In genomic region chr19:13781547-13781946, GRCh38 we compare ENCODE assay signal across 10 cellular contexts. TPM values are rescaled to one million over a fixed set of nuclear protein-coding genes. Genes with fewer than 3 reads are reported as not detected.
DNase-seq lines count a peak whose midpoint lies in the region; ATAC-seq, FAIRE-seq and TF ChIP-seq lines count a peak whose summit lies in the region.
"Had no signal": no experiment of that assay in that cellular context is flagged by ENCODE, and none has a peak within 500 bp of the region (broad histone marks: within the 10 kb centered on the region; RNA-seq: fewer than 3 reads in every experiment).

No MANE protein-coding gene starts in this region.

- CTCF ChIA-PET in activated CD8-positive, alpha-beta T cell treated with anti-CD3 and anti-CD28 coated beads for 36 hours (lab: Charles Lee) = interaction anchor here (8.5 kb wide), 1 partner anchor 81 kb away, joined by 160 read pairs; no protein-coding TSS in a partner anchor
- CTCF ChIA-PET in OCI-LY7 (lab: Charles Lee; ENCODE audit: unreplicated experiment) = no interaction called here

- no peak overlapping the region for H3K27ac ChIP-seq in testis
- H3K27ac ChIP-seq in OCI-LY7 (ENCODE audit: low read depth, low read length, poor library complexity, severe bottlenecking) = no peak overlapping the region

- no peaks in the 10 kb centered on the region for H3K27me3 ChIP-seq in testis

- H3K9me3 ChIP-seq in testis (no peaks in the 10 kb centered on the region), OCI-LY7 (ENCODE audit: low read length) (no peaks in the 10 kb centered on the region)

- WGBS in testis, 2 donors = 15 to 17% methylated on average over 5 of the region's 5 CpGs

- no peaks in the 10 kb centered on the region for H3K27me3 Mint-ChIP-seq in activated CD8-positive, alpha-beta T cell treated with anti-CD3 and anti-CD28 coated beads for 36 hours
- H3K27me3 Mint-ChIP-seq: naive B cell had no signal

- H3K4me1 ChIP-seq in testis (peaks cover 16% of the 10 kb centered on the region), OCI-LY7 (ENCODE audit: insufficient read depth, low read length, poor library complexity, severe bottlenecking) (peaks cover 37% of the 10 kb centered on the region)

- no peak for TF ChIP-seq POLR2A in testis (IDR thresholded peaks at IDR 0.05)

- DNase-seq in HK-2 (ENCODE audit: unreplicated experiment) (peak; percentile 53), amniotic epithelial cell (ENCODE audit: low read depth) (peak; percentile 86), hepatic stellate cell (ENCODE audit: low spot score) (peak; percentile 93), testis (peak; percentile 58), OCI-LY7 (ENCODE audit: low spot score) (no peak)
- no peak for DNase-seq in activated CD8-positive, alpha-beta T cell treated with anti-CD3 and anti-CD28 coated beads for 36 hours
- DNase-seq: naive B cell had no signal

- H3K4me2 ChIP-seq in OCI-LY7 (ENCODE audit: low read length) = no peak overlapping the region

- H3K36me3 Mint-ChIP-seq in activated CD8-positive, alpha-beta T cell treated with anti-CD3 and anti-CD28 coated beads for 36 hours (ENCODE audit: low read depth) = peaks cover 21% of the 10 kb centered on the region

- no peaks in the 10 kb centered on the region for H4K20me1 ChIP-seq in OCI-LY7 (ENCODE audit: insufficient read depth, low read length)

- H3K4me3 Mint-ChIP-seq in activated CD8-positive, alpha-beta T cell treated with anti-CD3 and anti-CD28 coated beads for 36 hours = no peak overlapping the region
- H3K4me3 Mint-ChIP-seq: naive B cell; T-helper 1 cell treated with Interleukin-12 subunit alpha and Interleukin-12 subunit beta and Interleukin-4 antibody, amounts not matched to agents 30 μg/mL and 1 μg/mL, for 36 hours had no signal

- H3K79me2 ChIP-seq in OCI-LY7 (ENCODE audit: insufficient read depth, low read depth, low read length) = no peaks in the 10 kb centered on the region; the same call in 1 of the 2 replicates

- H3K4me1 Mint-ChIP-seq in activated CD8-positive, alpha-beta T cell treated with anti-CD3 and anti-CD28 coated beads for 36 hours (ENCODE audit: low read depth) = peaks cover 18% of the 10 kb centered on the region

- ATAC-seq in activated CD8-positive, alpha-beta T cell treated with anti-CD3 and anti-CD28 coated beads for 36 hours = no peak
- ATAC-seq in GM19324 (IDR thresholded peaks at IDR 0.05; ENCODE audit: low FRiP score, unreplicated experiment) = no peak

- TF ChIP-seq CTCF in testis (IDR thresholded peaks at IDR 0.05) (no peak), OCI-LY7 (conservative IDR thresholded peaks at IDR 0.05; ENCODE audit: low read length) (no peak)
- TF ChIP-seq CTCF in activated CD8-positive, alpha-beta T cell treated with anti-CD3 and anti-CD28 coated beads for 36 hours (IDR thresholded peaks at IDR 0.05) = no peak

- H2AFZ ChIP-seq in OCI-LY7 (ENCODE audit: low read length) = no peak overlapping the region

- H3K9me3 Mint-ChIP-seq in activated CD8-positive, alpha-beta T cell treated with anti-CD3 and anti-CD28 coated beads for 36 hours = no peaks in the 10 kb centered on the region
- H3K9me3 Mint-ChIP-seq: naive B cell; T-helper 1 cell treated with Interleukin-12 subunit alpha and Interleukin-12 subunit beta and Interleukin-4 antibody, amounts not matched to agents 30 μg/mL and 1 μg/mL, for 36 hours had no signal

- BruUV-seq in OCI-LY7 (replicated peaks; lab: Mats Ljungman, UMichigan) = no TSS peak

- H3K36me3 ChIP-seq in testis (ENCODE audit: low read depth, missing control alignments) (no peaks in the 10 kb centered on the region), OCI-LY7 (ENCODE audit: insufficient read depth, low read length) (peaks cover 39% of the 10 kb centered on the region)

- POLR2A ChIA-PET in activated CD8-positive, alpha-beta T cell treated with anti-CD3 and anti-CD28 coated beads for 36 hours (lab: Charles Lee) = no interaction called here
- POLR2A ChIA-PET in OCI-LY7 (lab: Charles Lee) = no interaction called here

- H3K27ac Mint-ChIP-seq in activated CD8-positive, alpha-beta T cell treated with anti-CD3 and anti-CD28 coated beads for 36 hours = no peak overlapping the region
- H3K27ac Mint-ChIP-seq: T-helper 1 cell treated with Interleukin-12 subunit alpha and Interleukin-12 subunit beta and Interleukin-4 antibody, amounts not matched to agents 30 μg/mL and 1 μg/mL, for 36 hours had no signal

- H3K4me3 ChIP-seq in testis (no peak overlapping the region), OCI-LY7 (ENCODE audit: low read depth, low read length, poor library complexity, severe bottlenecking) (no peak overlapping the region)

- intact Hi-C loops in testis (cut with DNase I; ENCODE audit: low total_unique reads) = loop anchor here (10.0 kb wide), 1 partner anchor 83 kb away; no protein-coding TSS in a partner anchor
- intact Hi-C loops in activated CD8-positive, alpha-beta T cell treated with anti-CD3 and anti-CD28 coated beads for 36 hours (cut with micrococcal nuclease) = no loop called here
- intact Hi-C loops in OCI-LY7 (cut with micrococcal nuclease; ENCODE audit: unreplicated experiment) = loop anchor here (10.0 kb wide), 1 partner anchor 53 kb away; no protein-coding TSS in a partner anchor

- H3K9me2 ChIP-seq in OCI-LY7 (ENCODE audit: insufficient read depth, low read length) = no peaks in the 10 kb centered on the region

- peak; percentile 81 for FAIRE-seq in A204.1 (lab: Jason Lieb, UNC)

RNA-seq across cellular contexts. Expression of gene C19orf53, which starts 7.3 kb away (rescaled TPM):
- total RNA-seq in testis (100 to 1,000 TPM; 114 to 137 TPM), OCI-LY7 (2022) (80.3 and 90.1 TPM in 2 replicates)
- 128 TPM for polyA plus RNA-seq in testis (ENCODE audit: insufficient read depth, low read depth, low replicate concordance)
- 100 to 1,000 TPM; 120 to 128 TPM for total RNA-seq in activated CD8-positive, alpha-beta T cell treated with anti-CD3 and anti-CD28 coated beads for 36 hours
- 162 and 177 TPM in 2 replicates for total RNA-seq in OCI-LY7 (2014; rRNA removed; shearing (Covaris generic))

RNA-seq across cellular contexts. Expression of gene ZSWIM4, which starts 13.7 kb away (rescaled TPM):
- total RNA-seq in testis (10 to 100 TPM in 1 of 2 donors, 1 to 10 TPM in 1; 4.7 to 10.0 TPM), OCI-LY7 (2022) (10.8 and 13.4 TPM in 2 replicates)
- polyA plus RNA-seq in testis (ENCODE audit: insufficient read depth, low read depth, low replicate concordance) = 3.4 TPM
- total RNA-seq in activated CD8-positive, alpha-beta T cell treated with anti-CD3 and anti-CD28 coated beads for 36 hours = 1 to 10 TPM; 6.6 to 6.8 TPM
- 3.7 and 5.0 TPM in 2 replicates for total RNA-seq in OCI-LY7 (2014; rRNA removed; shearing (Covaris generic))

RNA-seq across cellular contexts. Expression of gene MRI1, which starts 17.2 kb away (rescaled TPM):
- total RNA-seq in testis (10 to 100 TPM; 26.5 to 33.0 TPM), OCI-LY7 (2022) (23.4 and 27.1 TPM in 2 replicates)
- 6.7 TPM for polyA plus RNA-seq in testis (ENCODE audit: insufficient read depth, low read depth, low replicate concordance)
- 10 to 100 TPM; 37.1 to 40.8 TPM for total RNA-seq in activated CD8-positive, alpha-beta T cell treated with anti-CD3 and anti-CD28 coated beads for 36 hours
- total RNA-seq in OCI-LY7 (2014; rRNA removed; shearing (Covaris generic)) = 27.3 and 33.4 TPM in 2 replicates

Comparison
In these comparisons a context has a peak if more than half of its experiments do, and no peak if none do; other contexts are left out.
1. DNase-seq: peak in HK-2 (single experiment), amniotic epithelial cell (single experiment), hepatic stellate cell (single experiment) and testis (single experiment); none in activated CD8-positive, alpha-beta T cell treated with anti-CD3 and anti-CD28 coated beads for 36 hours (single experiment) and OCI-LY7 (single experiment).